34 cellular contexts compared by ENCODE assay signal in the genomic region with DNA sequence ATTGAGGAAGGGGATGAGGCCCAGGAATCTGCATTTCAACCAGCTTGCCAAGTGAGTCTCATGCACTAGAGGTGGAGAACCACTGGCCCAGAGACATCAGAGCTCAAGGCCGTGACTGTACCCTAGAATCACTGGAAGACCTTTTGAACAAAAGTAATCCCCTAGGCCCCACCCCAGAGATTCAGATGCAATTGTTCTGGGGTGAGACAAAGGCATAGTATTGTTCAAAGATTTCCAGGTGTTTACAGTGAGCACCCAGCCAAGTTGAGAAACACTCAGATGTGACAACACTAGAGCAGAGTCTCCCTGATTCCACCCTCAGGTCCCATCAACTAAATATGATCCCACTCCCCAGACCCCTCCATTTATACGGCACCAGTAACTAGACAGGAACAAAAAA.
"Had no signal": no experiment of that assay in that cellular context is flagged by ENCODE, and none has a peak within 500 bp of the region (broad histone marks: within the 10 kb centered on the region; RNA-seq: fewer than 3 reads in every experiment).

No MANE protein-coding gene starts in this region.

- H3K36me3 ChIP-seq: brain microvascular endothelial cell, MG63, Peyer's patch, SJSA1 had no signal

- H3K27me3 Mint-ChIP-seq: activated B cell treated with CpG ODN at 0.5 μM for 24 hours; activated CD4-positive, alpha-beta memory T cell treated with anti-CD3 and anti-CD28 coated beads, Interleukin-2, amount 10 ng/mL, durations not matched to agents 7 days and 5 days; activated naive CD8-positive, alpha-beta T cell; activated naive CD8-positive, alpha-beta T cell treated with anti-CD3 and anti-CD28 coated beads, Interleukin-2, amount 50 U/mL, for 24 hours; central memory CD8-positive, alpha-beta T cell had no signal

- H3K9me2 ChIP-seq: SK-N-SH had no signal

- H3K4me1 Mint-ChIP-seq: activated CD4-positive, alpha-beta memory T cell treated with anti-CD3 and anti-CD28 coated beads, Interleukin-2, amount 10 ng/mL, durations not matched to agents 7 days and 5 days; activated naive CD4-positive, alpha-beta T cell treated with anti-CD3 and anti-CD28 coated beads, Interleukin-2, amount 10 ng/mL, durations not matched to agents 7 days and 5 days; central memory CD8-positive, alpha-beta T cell had no signal

- H3K9ac ChIP-seq: SK-N-SH had no signal

- ATAC-seq: activated naive CD8-positive, alpha-beta T cell treated with anti-CD3 and anti-CD28 coated beads, Interleukin-2, amount 50 U/mL, for 24 hours; PC-3 had no signal

- H3K36me3 Mint-ChIP-seq: activated naive CD4-positive, alpha-beta T cell treated with anti-CD3 and anti-CD28 coated beads, Interleukin-2, amount 10 ng/mL, durations not matched to agents 7 days and 5 days; activated naive CD8-positive, alpha-beta T cell had no signal

- H3K9me3 Mint-ChIP-seq: activated B cell treated with CpG ODN at 0.5 μM for 24 hours; activated CD4-positive, alpha-beta memory T cell treated with anti-CD3 and anti-CD28 coated beads, Interleukin-2, amount 10 ng/mL, durations not matched to agents 7 days and 5 days; activated naive CD4-positive, alpha-beta T cell treated with anti-CD3 and anti-CD28 coated beads, Interleukin-2, amount 10 ng/mL, durations not matched to agents 7 days and 5 days; activated naive CD8-positive, alpha-beta T cell treated with anti-CD3 and anti-CD28 coated beads, Interleukin-2, amount 50 U/mL, for 24 hours; central memory CD8-positive, alpha-beta T cell had no signal

- H3K27ac ChIP-seq: brain microvascular endothelial cell, Peyer's patch, SJSA1, VCaP had no signal

- H3K4me3 ChIP-seq: MG63, Peyer's patch, SJSA1 had no signal

- DNase-seq: activated B cell treated with CpG ODN at 0.5 μM for 24 hours; activated CD4-positive, alpha-beta memory T cell treated with anti-CD3 and anti-CD28 coated beads, Interleukin-2, amount 10 ng/mL, durations not matched to agents 7 days and 5 days; activated CD4-positive, alpha-beta T cell treated with anti-CD3 and anti-CD28 coated beads for 1 hour; activated CD4-positive, alpha-beta T cell treated with anti-CD3 and anti-CD28 coated beads for 48 hours; activated CD8-positive, alpha-beta memory T cell treated with anti-CD3 and anti-CD28 coated beads, Interleukin-2, amount 50 U/mL, for 48 hours; activated effector memory CD4-positive, alpha-beta T cell treated with Interleukin-2 at 50 U/mL for 16 hours; activated naive CD4-positive, alpha-beta T cell treated with anti-CD3 and anti-CD28 coated beads, Interleukin-2, amount 10 ng/mL, durations not matched to agents 7 days and 5 days; activated naive CD8-positive, alpha-beta T cell treated with anti-CD3 and anti-CD28 coated beads, Interleukin-2, amount 50 U/mL, for 24 hours; activated T-cell treated with anti-CD3 and anti-CD28 coated beads, Interleukin-2, amount 50 U/mL, for 48 hours; anterior cingulate cortex; brain microvascular endothelial cell; Kasumi-1; KG1; MG63; NCI-H1048; NCI-H1105 treated with DMSO at 0.1 percent for 48 hours; NCI-H1436; NCI-H1694; NCI-H1930; NCI-H345; NCI-H524 treated with DMSO at 0.1 percent for 48 hours; PC-3; Peyer's patch; RPMI8226; SHP77 treated with DMSO at 0.1 percent for 48 hours; SK-N-SH; SW 1271; T-helper 1 cell; T-helper 2 cell; T-helper 9 cell had no signal

- H3K27me3 ChIP-seq: MG63, Peyer's patch, SJSA1 had no signal

- H3K27ac Mint-ChIP-seq: activated B cell treated with CpG ODN at 0.5 μM for 24 hours; activated CD4-positive, alpha-beta memory T cell treated with anti-CD3 and anti-CD28 coated beads, Interleukin-2, amount 10 ng/mL, durations not matched to agents 7 days and 5 days; activated naive CD4-positive, alpha-beta T cell treated with anti-CD3 and anti-CD28 coated beads, Interleukin-2, amount 10 ng/mL, durations not matched to agents 7 days and 5 days; activated naive CD8-positive, alpha-beta T cell; activated naive CD8-positive, alpha-beta T cell treated with anti-CD3 and anti-CD28 coated beads, Interleukin-2, amount 50 U/mL, for 24 hours had no signal

- H3K9me3 ChIP-seq: Peyer's patch, SJSA1, SK-N-SH had no signal

- H3K4me3 Mint-ChIP-seq: activated B cell treated with CpG ODN at 0.5 μM for 24 hours; activated CD4-positive, alpha-beta memory T cell treated with anti-CD3 and anti-CD28 coated beads, Interleukin-2, amount 10 ng/mL, durations not matched to agents 7 days and 5 days; activated naive CD4-positive, alpha-beta T cell treated with anti-CD3 and anti-CD28 coated beads, Interleukin-2, amount 10 ng/mL, durations not matched to agents 7 days and 5 days; activated naive CD8-positive, alpha-beta T cell; activated naive CD8-positive, alpha-beta T cell treated with anti-CD3 and anti-CD28 coated beads, Interleukin-2, amount 50 U/mL, for 24 hours; central memory CD8-positive, alpha-beta T cell had no signal

- H3K4me2 ChIP-seq: SK-N-SH had no signal
